10 cellular contexts compared by ENCODE assay signal in the genomic region with DNA sequence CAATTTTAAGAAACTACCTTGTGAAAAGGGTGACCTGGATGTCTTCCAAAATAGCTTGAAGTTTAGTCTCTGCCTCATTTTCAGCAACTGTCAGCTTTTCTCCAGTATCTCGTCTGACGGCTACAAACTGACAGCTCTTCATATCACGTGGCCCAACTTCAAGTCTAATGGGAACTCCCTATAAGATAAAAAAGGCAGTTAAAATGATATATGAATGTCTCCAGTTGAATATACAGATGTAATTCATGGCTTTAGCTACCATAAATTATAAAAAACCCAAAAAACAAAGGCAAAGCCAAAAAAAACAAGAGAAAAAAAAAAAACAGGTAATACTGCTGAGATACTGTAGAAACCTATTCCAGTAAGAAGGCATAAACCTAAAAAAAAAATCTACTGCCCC. TPM values are rescaled to one million over a fixed set of nuclear protein-coding genes. Genes with fewer than 3 reads are reported as not detected.
"Had no signal": no experiment of that assay in that cellular context is flagged by ENCODE, and none has a peak within 500 bp of the region (broad histone marks: within the 10 kb centered on the region; RNA-seq: fewer than 3 reads in every experiment).

No MANE protein-coding gene starts in this region.

- H3K4me3 ChIP-seq: GM23248, HAP-1 had no signal

- H3K27ac Mint-ChIP-seq: HFFc6 had no signal

- H3K4me3 Mint-ChIP-seq: HFFc6 had no signal

- H3K27ac ChIP-seq: GM23248 had no signal

- ATAC-seq: HCT116 had no signal

- H3K9me3 Mint-ChIP-seq: HFFc6 had no signal

- H3K4me1 ChIP-seq: HAP-1 had no signal

- DNase-seq: GM23248, GOT3, H7, HFFc6, IMR-90, KG1 had no signal

- H3K9me3 ChIP-seq: HAP-1 had no signal

RNA-seq across cellular contexts. Expression of a gene that starts 44.9 kb away (rescaled TPM):
- total RNA-seq: GM23248, H4, HFFc6, HT-29, IMR-90 had no signal
- polyA plus RNA-seq: GM23248, IMR-90 had no signal
